Comparison of ENCODE assay signal across 8 cellular contexts in the genomic region with DNA sequence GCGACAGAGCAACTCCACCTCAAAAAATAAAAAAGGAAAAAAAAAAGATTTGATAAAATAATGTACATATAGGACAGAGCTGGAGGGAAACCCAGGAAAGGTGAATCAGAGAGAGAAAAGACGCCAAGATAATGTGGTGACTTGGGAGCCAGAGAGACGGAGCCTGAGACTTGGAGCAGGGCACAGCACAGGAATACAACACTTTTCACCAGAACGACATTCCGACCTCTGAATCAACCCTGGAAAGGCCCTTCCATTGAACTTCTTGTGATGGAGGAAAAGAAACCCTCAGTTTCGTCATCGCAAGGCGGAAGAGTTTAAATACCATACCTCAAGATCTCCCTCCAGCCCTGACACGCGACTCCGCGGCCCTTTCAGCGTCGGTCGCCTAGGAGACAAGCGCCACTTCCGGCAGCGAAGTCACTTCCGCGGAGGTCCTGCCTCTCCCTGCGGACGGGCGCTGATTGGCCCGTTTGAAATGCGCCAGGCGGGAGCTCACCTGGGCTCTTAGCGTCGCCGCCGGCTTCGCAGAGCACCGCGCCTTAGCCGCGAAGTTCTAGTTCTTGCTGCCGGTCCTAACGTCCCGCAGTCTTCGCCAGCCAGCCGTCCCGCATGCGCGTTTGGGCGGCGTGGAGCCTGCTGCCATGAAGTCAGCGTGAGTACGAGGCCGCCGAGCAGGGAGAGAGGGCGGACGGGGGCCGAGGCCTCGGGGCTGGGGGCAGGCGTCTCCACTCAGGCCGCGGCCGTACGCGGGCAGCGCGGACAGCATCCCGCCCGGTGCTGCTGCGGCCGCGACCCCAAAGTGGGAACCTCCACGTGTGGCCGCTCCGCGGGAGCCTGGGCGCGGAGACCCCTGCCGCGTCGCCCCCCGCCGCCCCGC. TPM values are rescaled to one million over a fixed set of nuclear protein-coding genes. Genes with fewer than 3 reads are reported as not detected.
DNase-seq lines count a peak whose midpoint lies in the region; ATAC-seq, FAIRE-seq and TF ChIP-seq lines count a peak whose summit lies in the region.

A gene (plus strand): TSS at position 528 of the 880 bp plus-strand sequence. CDS start 117 bp downstream, at position 645.

- intact Hi-C loops in left ventricle myocardium inferior (cut with micrococcal nuclease) (no loop called here), prostate gland (cut with DNase I) (no loop called here)

- in situ Hi-C loops in GM13976 (cut with MboI; ENCODE audit: low sequenced_read_pairs, unreplicated experiment): no loop called here

- peaks cover 8% of the 10 kb centered on the region for H3K36me3 Mint-ChIP-seq in T-helper 1 cell treated with Interleukin-12 subunit alpha and Interleukin-12 subunit beta and Interleukin-4 antibody, amounts not matched to agents 30 μg/mL and 1 μg/mL, for 36 hours (ENCODE audit: low read depth)

- FAIRE-seq in urothelium cell line (lab: Jason Lieb, UNC): peak; percentile 91

- H3K4me3 ChIP-seq in left ventricle myocardium inferior: peak within 1 kb of the TSS; percentile 84
- peak within 1 kb of the TSS; percentile 55 to 58 for H3K4me3 ChIP-seq in prostate gland

- H3K27me3 Mint-ChIP-seq in T-helper 1 cell treated with Interleukin-12 subunit alpha and Interleukin-12 subunit beta and Interleukin-4 antibody, amounts not matched to agents 30 μg/mL and 1 μg/mL, for 36 hours (ENCODE audit: low read depth): peaks cover 3% of the 10 kb centered on the region

- H3K4me1 ChIP-seq in left ventricle myocardium inferior (peaks cover 15% of the 10 kb centered on the region), prostate gland (replicated peaks) (no peaks in the 10 kb centered on the region)

- H3K27ac Mint-ChIP-seq in T-helper 1 cell treated with Interleukin-12 subunit alpha and Interleukin-12 subunit beta and Interleukin-4 antibody, amounts not matched to agents 30 μg/mL and 1 μg/mL, for 36 hours: peak within 1 kb of the TSS; percentile 43

- H3K4me1 Mint-ChIP-seq in T-helper 1 cell treated with Interleukin-12 subunit alpha and Interleukin-12 subunit beta and Interleukin-4 antibody, amounts not matched to agents 30 μg/mL and 1 μg/mL, for 36 hours (ENCODE audit: low read depth): peaks cover 28% of the 10 kb centered on the region

- WGBS in prostate gland: 2% methylated on average over 63 of the region's 78 CpGs

- peak within 1 kb of the TSS; percentile 87 for H3K4me3 Mint-ChIP-seq in T-helper 1 cell treated with Interleukin-12 subunit alpha and Interleukin-12 subunit beta and Interleukin-4 antibody, amounts not matched to agents 30 μg/mL and 1 μg/mL, for 36 hours

- TF ChIP-seq CTCF in GM13976 (IDR thresholded peaks at IDR 0.05; ENCODE audit: borderline replicate concordance, control extremely low read depth, extremely low read depth, insufficient read depth, missing control alignments): no peak
- TF ChIP-seq CTCF in left ventricle myocardium inferior (IDR thresholded peaks at IDR 0.05; ENCODE audit: borderline replicate concordance): no peak
- TF ChIP-seq CTCF in prostate gland (IDR thresholded peaks at IDR 0.05): no peak

- H3K27me3 ChIP-seq in left ventricle myocardium inferior (ENCODE audit: low read depth): no peaks in the 10 kb centered on the region
- no peaks in the 10 kb centered on the region for H3K27me3 ChIP-seq in prostate gland (replicated peaks; ENCODE audit: insufficient read depth)

- H3K9me3 ChIP-seq in left ventricle myocardium inferior (replicated peaks) (no peaks in the 10 kb centered on the region), prostate gland (no peaks in the 10 kb centered on the region)

- H3K27ac ChIP-seq in left ventricle myocardium inferior (replicated peaks) (no peak within 1 kb of the TSS), prostate gland (peak within 1 kb of the TSS; percentile 45 to 53)

- peak; percentile 92 for ATAC-seq in HG02852 (IDR thresholded peaks at IDR 0.05; ENCODE audit: unreplicated experiment)

- DNase-seq in GM13976 (ENCODE audit: low spot score) (peak; percentile 98), NCI-H146 (lab: John Stamatoyannopoulos, UW) (peak; percentile 88), amniotic stem cell (lab: John Stamatoyannopoulos, UW) (peak; percentile 87), left ventricle myocardium inferior (peak; percentile 88), prostate gland (ENCODE audit: low spot score) (peak; percentile 87), urothelium cell line (ENCODE audit: low spot score) (peak; percentile 100)

- H3K36me3 ChIP-seq in left ventricle myocardium inferior (no peaks in the 10 kb centered on the region), prostate gland (no peaks in the 10 kb centered on the region)

- peak; percentile 7 for TF ChIP-seq POLR2A in prostate gland (IDR thresholded peaks at IDR 0.05)

- no peaks in the 10 kb centered on the region for H3K9me3 Mint-ChIP-seq in T-helper 1 cell treated with Interleukin-12 subunit alpha and Interleukin-12 subunit beta and Interleukin-4 antibody, amounts not matched to agents 30 μg/mL and 1 μg/mL, for 36 hours

RNA-seq across cellular contexts. Expression of the gene that starts here (rescaled TPM):
- total RNA-seq in left ventricle myocardium inferior (0.38 TPM), prostate gland (1 to 10 TPM; 2.6 to 7.4 TPM)

Comparison
In these comparisons a context has a peak if more than half of its experiments do, and no peak if none do; other contexts are left out.
1. Peak in DNase-seq and H3K4me3 ChIP-seq in left ventricle myocardium inferior; RNA of the gene not detected or under 1 TPM.